Comparison of ENCODE assay signal across 39 cellular contexts in the genomic region with DNA sequence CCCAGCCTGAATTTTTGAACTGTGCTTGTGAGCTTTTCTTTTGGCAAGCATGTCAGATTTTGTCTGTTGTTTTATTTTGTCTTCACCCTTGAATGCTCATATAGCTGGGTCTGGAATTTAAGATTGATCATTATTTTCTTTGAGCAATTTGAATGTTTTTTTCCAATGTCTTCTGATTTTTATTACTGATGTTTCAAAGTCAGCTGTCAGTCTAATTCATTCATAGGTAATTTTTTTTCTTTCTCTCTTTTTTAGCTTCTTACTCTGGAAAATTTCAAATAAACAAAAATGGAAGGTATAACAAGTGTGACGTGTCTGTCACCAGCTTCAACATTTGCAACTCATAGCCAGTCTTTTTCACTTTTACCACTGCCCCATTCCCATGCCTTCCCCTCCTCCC.
"Had no signal": no experiment of that assay in that cellular context is flagged by ENCODE, and none has a peak within 500 bp of the region (broad histone marks: within the 10 kb centered on the region; RNA-seq: fewer than 3 reads in every experiment).

No MANE protein-coding gene starts in this region.

- H3K4me3 ChIP-seq: adrenal gland, body of pancreas, breast epithelium had no signal

- H3K27ac ChIP-seq: adrenal gland, body of pancreas, brain microvascular endothelial cell, breast epithelium, VCaP had no signal

- ATAC-seq: activated CD4-positive, alpha-beta T cell treated with anti-CD3 and anti-CD28 coated beads for 36 hours; activated CD4-positive, CD25-positive, alpha-beta regulatory T cell treated with anti-CD3 and anti-CD28 coated beads, Interleukin-2, amount 50 U/mL, for 24 hours; activated CD8-positive, alpha-beta memory T cell treated with anti-CD3 and anti-CD28 coated beads, Interleukin-2, amount 10 ng/mL, durations not matched to agents 7 days and 5 days; activated CD8-positive, alpha-beta T cell treated with anti-CD3 and anti-CD28 coated beads, Interleukin-2, amount 10 ng/mL, durations not matched to agents 7 days and 5 days; activated naive CD4-positive, alpha-beta T cell treated with anti-CD3 and anti-CD28 coated beads, Interleukin-2, amount 50 U/mL, for 72 hours; activated T-cell treated with anti-CD3 and anti-CD28 coated beads, Interleukin-2, amount 50 U/mL, for 4 hours; activated T-cell treated with anti-CD3 and anti-CD28 coated beads, Interleukin-2, amount 50 U/mL, for 72 hours; body of pancreas had no signal

- H3K4me1 Mint-ChIP-seq: activated CD4-positive, alpha-beta memory T cell treated with anti-CD3 and anti-CD28 coated beads, Interleukin-2, amount 10 ng/mL, durations not matched to agents 7 days and 5 days; activated CD8-positive, alpha-beta memory T cell treated with anti-CD3 and anti-CD28 coated beads, Interleukin-2, amount 10 ng/mL, durations not matched to agents 7 days and 5 days had no signal

- H3K4me1 ChIP-seq: breast epithelium had no signal

- FAIRE-seq: astrocyte, TTC549 had no signal

- H3K27me3 Mint-ChIP-seq: activated CD4-positive, alpha-beta memory T cell treated with anti-CD3 and anti-CD28 coated beads, Interleukin-2, amount 10 ng/mL, durations not matched to agents 7 days and 5 days; activated CD4-positive, alpha-beta T cell treated with anti-CD3 and anti-CD28 coated beads for 36 hours; activated CD4-positive, alpha-beta T cell treated with anti-CD3 and anti-CD28 coated beads, Interleukin-2, amount 10 ng/mL, durations not matched to agents 7 days and 5 days; activated CD8-positive, alpha-beta memory T cell treated with anti-CD3 and anti-CD28 coated beads, Interleukin-2, amount 10 ng/mL, durations not matched to agents 7 days and 5 days; activated naive CD8-positive, alpha-beta T cell treated with anti-CD3 and anti-CD28 coated beads for 36 hours; activated T-helper 17 cell treated with anti-CD3 and anti-CD28 coated beads, Interleukin-2, amount 50 U/mL, for 72 hours had no signal

- H3K36me3 ChIP-seq: brain microvascular endothelial cell, breast epithelium had no signal

- DNase-seq: activated CD4-positive, alpha-beta memory T cell treated with anti-CD3 and anti-CD28 coated beads, Interleukin-2, amount 10 ng/mL, durations not matched to agents 7 days and 5 days; activated CD4-positive, alpha-beta T cell treated with anti-CD3 and anti-CD28 coated beads for 1 hour; activated CD4-positive, alpha-beta T cell treated with anti-CD3 and anti-CD28 coated beads for 36 hours; activated CD4-positive, alpha-beta T cell treated with anti-CD3 and anti-CD28 coated beads for 48 hours; activated CD4-positive, alpha-beta T cell treated with anti-CD3 and anti-CD28 coated beads, Interleukin-2, amount 10 ng/mL, durations not matched to agents 7 days and 5 days; activated CD4-positive, alpha-beta T cell treated with anti-CD3 and anti-CD28 coated beads, Interleukin-2, amount 50 U/mL, for 48 hours; activated CD4-positive, CD25-positive, alpha-beta regulatory T cell; activated CD8-positive, alpha-beta memory T cell treated with anti-CD3 and anti-CD28 coated beads for 24 hours; activated CD8-positive, alpha-beta memory T cell treated with anti-CD3 and anti-CD28 coated beads, Interleukin-2, amount 10 ng/mL, durations not matched to agents 7 days and 5 days; activated CD8-positive, alpha-beta memory T cell treated with anti-CD3 and anti-CD28 coated beads, Interleukin-2, amount 50 U/mL, for 48 hours; activated CD8-positive, alpha-beta T cell treated with anti-CD3 and anti-CD28 coated beads, Interleukin-2, amount 10 ng/mL, durations not matched to agents 7 days and 5 days; activated effector memory CD4-positive, alpha-beta T cell treated with anti-CD3 and anti-CD28 coated beads, Interleukin-2, amount 50 U/mL, for 16 hours; activated gamma-delta T cell treated with Interleukin-2 at 50 U/mL for 16 hours; activated naive CD4-positive, alpha-beta T cell; activated naive CD4-positive, alpha-beta T cell treated with anti-CD3 and anti-CD28 coated beads for 36 hours; activated naive CD4-positive, alpha-beta T cell treated with anti-CD3 and anti-CD28 coated beads, Interleukin-2, amount 50 U/mL, for 16 hours; activated naive CD8-positive, alpha-beta T cell treated with anti-CD3 and anti-CD28 coated beads for 36 hours; activated T-cell treated with anti-CD3 and anti-CD28 coated beads, Interleukin-2, amount 50 U/mL, for 1 hour; activated T-cell treated with anti-CD3 and anti-CD28 coated beads, Interleukin-2, amount 50 U/mL, for 4 hours; activated T-cell treated with anti-CD3 and anti-CD28 coated beads, Interleukin-2, amount 50 U/mL, for 72 hours; adrenal gland; amniotic stem cell; aorta; body of pancreas; brain microvascular endothelial cell; central memory CD4-positive, alpha-beta T cell; T-helper 1 cell; T-helper 2 cell; T-helper 9 cell had no signal

- H3K27ac Mint-ChIP-seq: activated CD4-positive, alpha-beta memory T cell treated with anti-CD3 and anti-CD28 coated beads, Interleukin-2, amount 10 ng/mL, durations not matched to agents 7 days and 5 days; activated CD4-positive, alpha-beta T cell treated with anti-CD3 and anti-CD28 coated beads for 36 hours; activated CD4-positive, alpha-beta T cell treated with anti-CD3 and anti-CD28 coated beads, Interleukin-2, amount 10 ng/mL, durations not matched to agents 7 days and 5 days; activated CD8-positive, alpha-beta memory T cell treated with anti-CD3 and anti-CD28 coated beads, Interleukin-2, amount 10 ng/mL, durations not matched to agents 7 days and 5 days; activated CD8-positive, alpha-beta T cell treated with anti-CD3 and anti-CD28 coated beads, Interleukin-2, amount 10 ng/mL, durations not matched to agents 7 days and 5 days; activated naive CD4-positive, alpha-beta T cell treated with anti-CD3 and anti-CD28 coated beads for 36 hours; activated naive CD4-positive, alpha-beta T cell treated with anti-CD3 and anti-CD28 coated beads, Interleukin-2, amount 50 U/mL, for 72 hours; activated naive CD8-positive, alpha-beta T cell treated with anti-CD3 and anti-CD28 coated beads for 36 hours; activated T-cell treated with anti-CD3 and anti-CD28 coated beads, Interleukin-2, amount 50 U/mL, for 72 hours; activated T-helper 1 cell treated with anti-CD3 and anti-CD28 coated beads, Interleukin-12 subunit alpha, Interleukin-12 subunit beta, Interleukin-2, Interleukin-4 antibody, amounts not matched to agents 30 ng/mL and 10 ng/mL and 1 ng/mL, durations not matched to agents 14 hours and 24 hours and 36 hours; activated T-helper 17 cell treated with anti-CD3 and anti-CD28 coated beads, Interleukin-2, amount 50 U/mL, for 72 hours; T-helper 1 cell treated with Interleukin-12 subunit alpha and Interleukin-12 subunit beta and Interleukin-4 antibody, amounts not matched to agents 30 μg/mL and 1 μg/mL, for 36 hours; T-helper 2 cell treated with Interferon-gamma antibody and Interleukin-4, amounts not matched to agents 5 μg/mL and 100 μg/mL, for 36 hours had no signal

- H3K27me3 ChIP-seq: adrenal gland, body of pancreas, brain microvascular endothelial cell, breast epithelium had no signal

- H3K4me3 Mint-ChIP-seq: activated CD4-positive, alpha-beta memory T cell treated with anti-CD3 and anti-CD28 coated beads, Interleukin-2, amount 10 ng/mL, durations not matched to agents 7 days and 5 days; activated CD4-positive, alpha-beta T cell treated with anti-CD3 and anti-CD28 coated beads for 36 hours; activated CD4-positive, alpha-beta T cell treated with anti-CD3 and anti-CD28 coated beads, Interleukin-2, amount 10 ng/mL, durations not matched to agents 7 days and 5 days; activated CD8-positive, alpha-beta memory T cell treated with anti-CD3 and anti-CD28 coated beads, Interleukin-2, amount 10 ng/mL, durations not matched to agents 7 days and 5 days; activated CD8-positive, alpha-beta T cell treated with anti-CD3 and anti-CD28 coated beads, Interleukin-2, amount 10 ng/mL, durations not matched to agents 7 days and 5 days; activated naive CD4-positive, alpha-beta T cell treated with anti-CD3 and anti-CD28 coated beads for 36 hours; activated naive CD8-positive, alpha-beta T cell treated with anti-CD3 and anti-CD28 coated beads for 36 hours; activated T-cell treated with anti-CD3 and anti-CD28 coated beads, Interleukin-2, amount 50 U/mL, for 4 hours; activated T-cell treated with anti-CD3 and anti-CD28 coated beads, Interleukin-2, amount 50 U/mL, for 72 hours; activated T-helper 1 cell treated with anti-CD3 and anti-CD28 coated beads, Interleukin-12 subunit alpha, Interleukin-12 subunit beta, Interleukin-2, Interleukin-4 antibody, amounts not matched to agents 30 ng/mL and 10 ng/mL and 1 ng/mL, durations not matched to agents 14 hours and 24 hours and 36 hours; activated T-helper 17 cell treated with anti-CD3 and anti-CD28 coated beads, Interleukin-2, amount 50 U/mL, for 72 hours; T-helper 1 cell treated with Interleukin-12 subunit alpha and Interleukin-12 subunit beta and Interleukin-4 antibody, amounts not matched to agents 30 μg/mL and 1 μg/mL, for 36 hours; T-helper 2 cell treated with Interferon-gamma antibody and Interleukin-4, amounts not matched to agents 5 μg/mL and 100 μg/mL, for 36 hours had no signal

- H3K9me3 ChIP-seq: body of pancreas had no signal
